9 cellular contexts compared by ENCODE assay signal in genomic region chr2:109173311-109174171, GRCh38. TPM values are rescaled to one million over a fixed set of nuclear protein-coding genes. Genes with fewer than 3 reads are reported as not detected.
DNase-seq lines count a peak whose midpoint lies in the region; ATAC-seq and TF ChIP-seq lines count a peak whose summit lies in the region.
"Had no signal": no experiment of that assay in that cellular context is flagged by ENCODE, and none has a peak within 500 bp of the region (broad histone marks: within the 10 kb centered on the region; RNA-seq: fewer than 3 reads in every experiment).

No MANE protein-coding gene starts in this region.

- peak overlapping the region; percentile 59 to 67 for H3K27ac ChIP-seq in prostate gland

- no peak for TF ChIP-seq POLR2A in prostate gland (IDR thresholded peaks at IDR 0.05)

- H3K4me3 ChIP-seq in prostate gland: no peak overlapping the region

- intact Hi-C loops in prostate gland (cut with DNase I): loop anchor here (5.0 kb wide), 3 partner anchors 41 to 149 kb away; no protein-coding TSS in a partner anchor

- H3K36me3 ChIP-seq in prostate gland: no peaks in the 10 kb centered on the region

- DNase-seq in COLO668 (lab: John Stamatoyannopoulos, UW; ENCODE audit: unreplicated experiment): peak; percentile 48
- peak; percentile 21 for DNase-seq in SHP77 treated with DMSO at 0.1 percent for 48 hours (lab: John Stamatoyannopoulos, UW)
- DNase-seq in fibroblast of the conjunctiva (ENCODE audit: low read depth): peak; percentile 54
- peak; percentile 9 for DNase-seq in prostate gland (ENCODE audit: low spot score)
- DNase-seq in stimulated activated CD4-positive, alpha-beta T cell treated with anti-CD3 and anti-CD28 coated beads, Interleukin-2, amount 100 ng/mL, for 24 hours: no peak
- no peak for DNase-seq in stimulated activated CD4-positive, alpha-beta T cell treated with anti-CD3 and anti-CD28 coated beads, Interleukin-4, amount 100 ng/mL, for 24 hours
- DNase-seq: activated CD4-positive, CD25-positive, alpha-beta regulatory T cell treated with anti-CD3 and anti-CD28 coated beads, Interleukin-2, amount 50 U/mL, for 72 hours had no signal

- ATAC-seq in HG03135 (IDR thresholded peaks at IDR 0.05; ENCODE audit: unreplicated experiment) (no peak), GM19035 (IDR thresholded peaks at IDR 0.05; ENCODE audit: unreplicated experiment) (no peak)

- WGBS in prostate gland: 53% methylated on average over 18 of the region's 19 CpGs

- TF ChIP-seq CTCF in prostate gland (IDR thresholded peaks at IDR 0.05): no peak

- H3K9me3 ChIP-seq in prostate gland: no peaks in the 10 kb centered on the region

- H3K4me1 ChIP-seq in prostate gland (replicated peaks): no peaks in the 10 kb centered on the region

- no peaks in the 10 kb centered on the region for H3K27me3 ChIP-seq in prostate gland (replicated peaks; ENCODE audit: insufficient read depth)

RNA-seq across cellular contexts. Expression of gene SH3RF3, which starts 44.5 kb away (rescaled TPM):
- 10 to 100 TPM in 1 of 2 donors, 1 to 10 TPM in 1; 1.4 to 17.0 TPM for total RNA-seq in prostate gland

Comparison
In these comparisons a context has a peak if more than half of its experiments do, and no peak if none do; other contexts are left out.
1. DNase-seq: peak in COLO668 (single experiment), SHP77 treated with DMSO at 0.1 percent for 48 hours (single experiment), fibroblast of the conjunctiva (single experiment) and prostate gland (single experiment); none in stimulated activated CD4-positive, alpha-beta T cell treated with anti-CD3 and anti-CD28 coated beads, Interleukin-2, amount 100 ng/mL, for 24 hours (0 of 2) and stimulated activated CD4-positive, alpha-beta T cell treated with anti-CD3 and anti-CD28 coated beads, Interleukin-4, amount 100 ng/mL, for 24 hours (single experiment).